In the genomic region with DNA sequence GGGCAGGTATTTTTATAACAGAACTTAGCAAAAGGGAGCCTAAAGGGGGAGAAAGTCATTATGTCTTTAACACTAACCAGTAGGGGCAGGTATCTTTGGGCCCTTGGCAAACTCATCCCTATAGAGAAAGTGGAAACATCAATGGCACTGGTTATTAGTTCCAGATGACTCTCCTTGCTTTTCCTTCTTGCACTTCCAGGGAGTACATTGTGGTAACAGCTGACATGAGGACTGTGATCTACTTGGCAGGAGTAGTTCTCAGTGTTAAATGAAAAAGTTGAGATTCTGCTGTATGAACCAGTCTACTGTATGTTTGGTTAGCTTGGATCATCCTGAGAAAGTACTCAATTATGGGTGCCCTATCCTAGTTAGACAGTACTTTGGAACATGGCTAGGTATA, we compare ENCODE assay signal across 15 cellular contexts.
DNase-seq lines count a peak whose midpoint lies in the region; ATAC-seq, FAIRE-seq and TF ChIP-seq lines count a peak whose summit lies in the region.
"Had no signal": no experiment of that assay in that cellular context is flagged by ENCODE, and none has a peak within 500 bp of the region (broad histone marks: within the 10 kb centered on the region; RNA-seq: fewer than 3 reads in every experiment).

No MANE protein-coding gene starts in this region.

- no peak for TF ChIP-seq RAD21 in IMR-90 (IDR thresholded peaks at IDR 0.05; ENCODE audit: low read length)

- H4K5ac ChIP-seq in IMR-90 (ENCODE audit: low read depth, low read length): no peak overlapping the region

- CTCF ChIA-PET in IMR-90 (lab: Yijun Ruan, JAX): no interaction called here

- H3K79me1 ChIP-seq in IMR-90 (ENCODE audit: low read depth in 1 of 2, low read length in 2 of 2): no peaks in the 10 kb centered on the region

- H3K14ac ChIP-seq in IMR-90 (replicated peaks; ENCODE audit: low read depth, low read length): no peak overlapping the region; the same call in 1 of the 2 replicates

- no peak overlapping the region for H4K91ac ChIP-seq in IMR-90 (ENCODE audit: insufficient read depth, low read depth, low read length)

- no peaks in the 10 kb centered on the region for H3K79me2 ChIP-seq in astrocyte (ENCODE audit: insufficient read depth, low read length)

- H2AK5ac ChIP-seq in IMR-90 (ENCODE audit: low read depth, low read length): no peak overlapping the region

- H3K9me3 ChIP-seq in IMR-90 (ENCODE audit: control insufficient read depth, insufficient read depth, low read length): no peaks in the 10 kb centered on the region
- no peaks in the 10 kb centered on the region for H3K9me3 ChIP-seq in astrocyte (ENCODE audit: insufficient read depth, low read depth, low read length)
- H3K9me3 ChIP-seq: A549 had no signal

- H2AFZ ChIP-seq in IMR-90 (replicated peaks; ENCODE audit: low read length, poor library complexity) (no peak overlapping the region), astrocyte (ENCODE audit: low read depth, low read length) (no peak overlapping the region)

- H3K27me3 ChIP-seq in IMR-90 (ENCODE audit: control insufficient read depth, insufficient read depth, low read length): no peaks in the 10 kb centered on the region
- H3K27me3 ChIP-seq in astrocyte (ENCODE audit: insufficient read depth, low read length): no peaks in the 10 kb centered on the region

- H3K4me3 ChIP-seq in IMR-90 (ENCODE audit: insufficient read depth, low read depth, low read length) (no peak overlapping the region), astrocyte (ENCODE audit: insufficient read depth, low read depth, low read length) (no peak overlapping the region), fibroblast of the aortic adventitia (ENCODE audit: low read depth, low read length) (no peak overlapping the region)
- H3K4me3 ChIP-seq: A549 had no signal

- peak; percentile 76 for FAIRE-seq in astrocyte (lab: Jason Lieb, UNC)
- FAIRE-seq: A549 had no signal

- H3K4me2 ChIP-seq in IMR-90 (ENCODE audit: low read depth, low read length) (no peak overlapping the region), astrocyte (ENCODE audit: low read length) (no peak overlapping the region)
- H3K4me2 ChIP-seq: A549 had no signal

- H3K4me1 ChIP-seq in IMR-90 (ENCODE audit: control insufficient read depth, insufficient read depth, low read length) (peaks cover 2% of the 10 kb centered on the region), astrocyte (ENCODE audit: insufficient read depth, low read length) (peaks cover 12% of the 10 kb centered on the region)

- H3K9me1 ChIP-seq in IMR-90 (ENCODE audit: insufficient read depth, low read length): no peaks in the 10 kb centered on the region

- H4K20me1 ChIP-seq in IMR-90 (ENCODE audit: insufficient read depth, low read length) (no peaks in the 10 kb centered on the region), astrocyte (ENCODE audit: insufficient read depth, low read length) (no peaks in the 10 kb centered on the region)

- H3K27me3 Mint-ChIP-seq in astrocyte (ENCODE audit: low read depth, unreplicated experiment): no peaks in the 10 kb centered on the region
- H3K27me3 Mint-ChIP-seq in osteocyte (ENCODE audit: unreplicated experiment): no peaks in the 10 kb centered on the region

- H3K4me3 Mint-ChIP-seq in astrocyte (ENCODE audit: unreplicated experiment) (no peak overlapping the region), osteocyte (ENCODE audit: unreplicated experiment) (no peak overlapping the region)
- H3K4me3 Mint-ChIP-seq: CD14-positive monocyte; CD8-positive, alpha-beta T cell; HFFc6; IgD-negative memory B cell had no signal

- no peak overlapping the region; the same call in 1 of the 2 replicates for H2BK120ac ChIP-seq in IMR-90 (ENCODE audit: low read depth, low read length)

- no peak for TF ChIP-seq POLR2A in IMR-90 (IDR thresholded peaks at IDR 0.05; ENCODE audit: low read depth, low read length)

- H2BK20ac ChIP-seq in IMR-90 (ENCODE audit: low read depth, low read length): no peak overlapping the region

- no TSS peak for BruUV-seq in IMR-90 (replicated peaks; lab: Mats Ljungman, UMichigan)

- no peak overlapping the region for H2AK9ac ChIP-seq in IMR-90 (replicated peaks; ENCODE audit: low read depth, low read length, poor library complexity)

- no peak overlapping the region for H3K56ac ChIP-seq in IMR-90 (ENCODE audit: extremely low read depth, insufficient read depth, low read length)

- no peak overlapping the region for H3K27ac ChIP-seq in IMR-90 (ENCODE audit: insufficient read depth, low read length)
- no peak overlapping the region for H3K27ac ChIP-seq in astrocyte (ENCODE audit: low read depth, low read length)

- H2BK5ac ChIP-seq in IMR-90 (ENCODE audit: low read depth, low read length, poor library complexity, severe bottlenecking): no peak overlapping the region

- H4K8ac ChIP-seq in IMR-90 (ENCODE audit: low read depth in 2 of 2, low read length in 2 of 2): no peak overlapping the region

- no peaks in the 10 kb centered on the region for H3K36me3 Mint-ChIP-seq in astrocyte (ENCODE audit: low read depth, unreplicated experiment)
- H3K36me3 Mint-ChIP-seq in osteocyte (ENCODE audit: unreplicated experiment): peaks cover 2% of the 10 kb centered on the region
- H3K36me3 Mint-ChIP-seq: CD14-positive monocyte; CD8-positive, alpha-beta T cell; IgD-negative memory B cell had no signal

- dilution Hi-C loops in IMR-90 (cut with HindIII; ENCODE audit: low sequenced_read_pairs, unreplicated experiment): no loop called here

- H3K23ac ChIP-seq in IMR-90 (ENCODE audit: low read depth, low read length): no peak overlapping the region

- H3K9ac ChIP-seq in IMR-90 (ENCODE audit: low read depth, low read length) (no peak overlapping the region), astrocyte (ENCODE audit: low read length) (no peak overlapping the region)

- H3K4ac ChIP-seq in IMR-90 (ENCODE audit: low read depth, low read length): peak overlapping the region; percentile 1; the same call in 1 of the 2 replicates

- H3K18ac ChIP-seq in IMR-90 (ENCODE audit: low read depth, low read length): no peak overlapping the region

- H3K4me1 Mint-ChIP-seq in astrocyte (ENCODE audit: low read depth, unreplicated experiment) (peaks cover 18% of the 10 kb centered on the region), osteocyte (ENCODE audit: unreplicated experiment) (peaks cover 24% of the 10 kb centered on the region)
- H3K4me1 Mint-ChIP-seq: CD14-positive monocyte had no signal

- DNase-seq in IMR-90: no peak
- DNase-seq in astrocyte (ENCODE audit: low read depth): no peak
- peak; percentile 36 for DNase-seq in fibroblast of the aortic adventitia (ENCODE audit: low read depth)
- no peak for DNase-seq in osteocyte (ENCODE audit: extremely low spot score, unreplicated experiment)
- DNase-seq: CD8-positive, alpha-beta T cell; COR-L47; DND-41; GDM1; HCEC 1CT; HFFc6 had no signal

- POLR2A ChIA-PET in IMR-90 (lab: Charles Lee; ENCODE audit: unreplicated experiment): no interaction called here

- no peaks in the 10 kb centered on the region for H3K9me3 Mint-ChIP-seq in astrocyte (ENCODE audit: unreplicated experiment)
- H3K9me3 Mint-ChIP-seq in osteocyte (ENCODE audit: unreplicated experiment): peaks cover 31% of the 10 kb centered on the region
- H3K9me3 Mint-ChIP-seq: CD8-positive, alpha-beta T cell; HFFc6 had no signal

- H3K27ac Mint-ChIP-seq in astrocyte (ENCODE audit: unreplicated experiment) (no peak overlapping the region), osteocyte (ENCODE audit: unreplicated experiment) (no peak overlapping the region)
- H3K27ac Mint-ChIP-seq: CD14-positive monocyte; CD8-positive, alpha-beta T cell; HFFc6; IgD-negative memory B cell had no signal

- TF ChIP-seq CTCF in IMR-90 (conservative IDR thresholded peaks at IDR 0.05; ENCODE audit: low read depth, low read length) (no peak), astrocyte (IDR thresholded peaks at IDR 0.05; ENCODE audit: insufficient read depth, low read depth, low read length) (no peak), fibroblast of the aortic adventitia (IDR thresholded peaks at IDR 0.05; ENCODE audit: insufficient read depth, low read length) (no peak), osteocyte (IDR thresholded peaks at IDR 0.05) (no peak)

- 0 out of 3 replicates have a peak overlapping the region, but pooled peaks have one; percentile 58 for H2BK15ac ChIP-seq in IMR-90 (ENCODE audit: low read depth, low read length)

- ATAC-seq in IMR-90 (ENCODE audit: low read depth) (no peak), GM19463 (IDR thresholded peaks at IDR 0.05; ENCODE audit: unreplicated experiment) (no peak), HG03135 (IDR thresholded peaks at IDR 0.05; ENCODE audit: unreplicated experiment) (no peak)
- ATAC-seq: A549; CD8-positive, alpha-beta T cell had no signal

- intact Hi-C loops in IMR-90 (cut with micrococcal nuclease): loop anchor here (10.0 kb wide), 1 partner anchor 259 kb away; no protein-coding TSS in a partner anchor

- in situ Hi-C loops in IMR-90 (cut with MboI; ENCODE audit: low sequenced_read_pairs): no loop called here

- H3K36me3 ChIP-seq in IMR-90 (ENCODE audit: control insufficient read depth, insufficient read depth, low read length) (no peaks in the 10 kb centered on the region), astrocyte (ENCODE audit: insufficient read depth, low read length) (no peaks in the 10 kb centered on the region)

TF ChIP-seq in IMR-90, 13 proteins besides CTCF, POLR2A, EP300 and RAD21:
- no peak for TF ChIP-seq USF2 (IDR thresholded peaks at IDR 0.05; ENCODE audit: low read depth, low read length)
- TF ChIP-seq BHLHE40 (IDR thresholded peaks at IDR 0.05; ENCODE audit: low read depth, low read length): no peak
- no peak for TF ChIP-seq RCOR1 (IDR thresholded peaks at IDR 0.05; ENCODE audit: insufficient replicate concordance, low read length)
- no peak for TF ChIP-seq RFX5 (IDR thresholded peaks at IDR 0.05; ENCODE audit: low read depth, low read length)
- no peak for TF ChIP-seq NFE2L2 (IDR thresholded peaks at IDR 0.05; ENCODE audit: low read depth, low read length)
- no peak for TF ChIP-seq SMC3 (IDR thresholded peaks at IDR 0.05; ENCODE audit: low read depth, low read length)
